Comparison of ENCODE assay signal across 8 cellular contexts in the genomic region with DNA sequence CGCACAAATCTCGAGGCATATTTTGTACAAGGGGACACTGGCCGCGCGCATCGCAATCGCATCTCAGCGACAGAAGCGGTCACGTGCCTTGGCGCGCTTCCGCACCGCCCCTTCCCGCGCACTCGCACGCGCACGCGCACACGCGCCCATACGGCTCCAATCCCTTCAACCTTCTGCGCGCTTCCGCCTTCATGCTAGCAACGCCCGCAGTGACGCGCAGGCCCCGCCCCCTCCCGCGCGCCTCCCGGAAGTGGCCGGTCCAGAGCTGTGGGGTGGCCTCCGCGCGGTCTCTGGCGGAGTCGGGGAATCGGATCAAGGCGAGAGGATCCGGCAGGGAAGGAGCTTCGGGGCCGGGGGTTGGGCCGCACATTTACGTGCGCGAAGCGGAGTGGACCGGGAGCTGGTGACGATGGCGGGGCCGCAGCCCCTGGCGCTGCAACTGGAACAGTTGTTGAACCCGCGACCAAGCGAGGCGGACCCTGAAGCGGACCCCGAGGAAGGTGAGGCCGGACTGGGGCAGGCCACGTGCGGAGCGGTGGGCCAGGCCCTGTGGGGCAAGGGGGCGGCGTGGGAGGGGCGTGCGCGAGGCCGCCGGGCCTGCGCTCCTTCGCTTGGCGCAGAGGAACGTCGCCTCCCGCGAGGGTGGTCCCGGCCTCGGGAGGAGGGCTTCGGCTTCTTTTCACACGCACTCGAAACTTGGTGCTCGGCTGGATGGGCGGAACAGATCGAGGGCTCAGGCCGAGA. TPM values are rescaled to one million over a fixed set of nuclear protein-coding genes. Genes with fewer than 3 reads are reported as not detected.
A peak's percentile ranks its signal among the peaks of the same experiment; 100 is the strongest.
DNase-seq lines count a peak whose midpoint lies in the region; ATAC-seq and TF ChIP-seq lines count a peak whose summit lies in the region.

AATF (plus strand) TSS at position 238 of the 744 bp plus-strand sequence; CDS start at position 410, 172 bp downstream.

- peaks cover 8% of the 10 kb centered on the region for H3F3A ChIP-seq in SK-N-SH (replicated peaks; ENCODE audit: insufficient read depth)

- H3K9me2 ChIP-seq in SK-N-SH = no peaks in the 10 kb centered on the region

- H3K9me3 ChIP-seq in SK-N-SH (no peaks in the 10 kb centered on the region), suprapubic skin (no peaks in the 10 kb centered on the region)

- no peak for TF ChIP-seq EP300 in SK-N-SH (IDR thresholded peaks at IDR 0.05; ENCODE audit: borderline replicate concordance in 1 of 2, low read depth in 1 of 2, low read length in 1 of 2)
- no peak for TF ChIP-seq EP300 in suprapubic skin (IDR thresholded peaks at IDR 0.05)

- ATAC-seq in HG02610 (IDR thresholded peaks at IDR 0.05; ENCODE audit: unreplicated experiment) = peak; percentile 92

- H3K27ac ChIP-seq in SK-N-SH (ENCODE audit: low read depth in 2 of 2, low read length in 1 of 2) (peak within 1 kb of the TSS; percentile 82), suprapubic skin (peak within 1 kb of the TSS; percentile 85)

- CTCF ChIA-PET in GM10248 (lab: Yijun Ruan, JAX) (interaction anchor here (0.9 to 1.5 kb wide), 4 partner anchors 11 to 346 kb away, joined by 3 to 5 read pairs (median 4); partner anchors contain the start of gene LHX1), SK-N-SH (lab: Yijun Ruan, JAX) (interaction anchor here (0.6 to 1.8 kb wide), 13 partner anchors 15 to 323 kb away, joined by 3 to 8 read pairs (median 3); no protein-coding TSS in a partner anchor)

- H3K27me3 ChIP-seq in SK-N-SH (ENCODE audit: insufficient read depth) = peaks cover 43% of the 10 kb centered on the region
- H3K27me3 ChIP-seq in suprapubic skin = peaks cover 37% of the 10 kb centered on the region

- peak within 1 kb of the TSS; percentile 86 for H3K9ac ChIP-seq in SK-N-SH

- peak within 1 kb of the TSS; percentile 70 to 91 for H3K4me3 ChIP-seq in SK-N-SH (ENCODE audit: low read depth in 2 of 2, low read length in 1 of 2)
- peak within 1 kb of the TSS; percentile 81 for H3K4me3 ChIP-seq in suprapubic skin

- H3K36me3 ChIP-seq in SK-N-SH (replicated peaks in 1 of 2; ENCODE audit: control insufficient read depth in 1 of 2, insufficient read depth in 2 of 2, low read length in 1 of 2) (peaks cover 29 to 33% of the 10 kb centered on the region in 2 experiments), suprapubic skin (peaks cover 21% of the 10 kb centered on the region)

- H3K4me2 ChIP-seq in SK-N-SH = peak within 1 kb of the TSS; percentile 94

- POLR2A ChIA-PET in GM10248 (lab: Yijun Ruan, JAX) = interaction anchor here (0.6 kb wide), 1 partner anchor 395 kb away, joined by 5 read pairs; no protein-coding TSS in a partner anchor
- POLR2A ChIA-PET in SK-N-SH (lab: Yijun Ruan, JAX) = interaction anchor here (0.6 kb wide), 1 partner anchor 148 kb away, joined by 3 read pairs; no protein-coding TSS in a partner anchor

- peaks cover 0 to 16% of the 10 kb centered on the region in 2 experiments; a peak in 2 of 4 replicates for H3K4me1 ChIP-seq in SK-N-SH (ENCODE audit: control insufficient read depth in 1 of 2, insufficient read depth in 2 of 2, low read depth in 1 of 2, low read length in 1 of 2)
- H3K4me1 ChIP-seq in suprapubic skin = peaks cover 25% of the 10 kb centered on the region

- peak within 1 kb of the TSS; percentile 98 for H2AFZ ChIP-seq in SK-N-SH (ENCODE audit: low read depth)

- peak; percentile 57 to 67 for TF ChIP-seq POLR2A in suprapubic skin (IDR thresholded peaks at IDR 0.05)

- DNase-seq in GM10248 (ENCODE audit: extremely low spot score) (peak; percentile 99), NCI-H1092 (lab: John Stamatoyannopoulos, UW) (peak; percentile 94), SK-N-SH (peak; percentile 99), germinal center (ENCODE audit: low spot score) (peak; percentile 98), occipital lobe (lab: John Stamatoyannopoulos, UW) (peak; percentile 90), suprapubic skin (ENCODE audit: low spot score in 2 of 2) (peak; percentile 97 to 98)
- peak; percentile 93 for DNase-seq in activated naive CD4-positive, alpha-beta T cell treated with anti-CD3 and anti-CD28 coated beads, Interleukin-2, amount 50 U/mL, for 16 hours

- TF ChIP-seq CTCF in GM10248 (IDR thresholded peaks at IDR 0.05; ENCODE audit: control extremely low read depth, extremely low read depth, low read depth, missing control alignments) (no peak), SK-N-SH (IDR thresholded peaks at IDR 0.05) (no peak), suprapubic skin (IDR thresholded peaks at IDR 0.05) (no peak)

- TF ChIP-seq RAD21 in SK-N-SH (IDR thresholded peaks at IDR 0.05; ENCODE audit: low read length) = no peak

- 1% methylated on average over 29 of the region's 90 CpGs for WGBS in SK-N-SH (ENCODE audit: low lambda C conversion rate)
- under 1% methylated on average over 21 of the region's 90 CpGs for WGBS in suprapubic skin

- peaks cover 32% of the 10 kb centered on the region for H3K79me2 ChIP-seq in SK-N-SH (ENCODE audit: insufficient read depth)

- H4K20me1 ChIP-seq in SK-N-SH (ENCODE audit: insufficient read depth) = peaks cover 13% of the 10 kb centered on the region

TF ChIP-seq in SK-N-SH, 30 proteins besides CTCF, POLR2A, EP300 and RAD21 (continues in another document):
- TF ChIP-seq ZBTB33 (IDR thresholded peaks at IDR 0.05; ENCODE audit: borderline replicate concordance, low read depth) (no peak), USF1 (IDR thresholded peaks at IDR 0.05; ENCODE audit: borderline replicate concordance, low read depth) (peak; percentile 97), TEAD4 (IDR thresholded peaks at IDR 0.05; ENCODE audit: borderline replicate concordance, insufficient read depth) (no peak), RCOR1 (IDR thresholded peaks at IDR 0.05; ENCODE audit: low read length) (no peak), GATA2 (CRISPR knock-in tag; IDR thresholded peaks at IDR 0.05) (0 out of 2 replicates have a peak, but pooled peaks have one; percentile 2), RXRA (IDR thresholded peaks at IDR 0.05; ENCODE audit: borderline replicate concordance, low read depth) (no peak), ELF1 (IDR thresholded peaks at IDR 0.05) (peak; percentile 99), SMC3 (IDR thresholded peaks at IDR 0.05; ENCODE audit: low read depth, low read length) (no peak), MXI1 (IDR thresholded peaks at IDR 0.05; ENCODE audit: low read depth, low read length) (peak; percentile 86), EZH2phosphoT487 (IDR thresholded peaks at IDR 0.05; ENCODE audit: borderline replicate concordance, low read depth) (no peak), MEF2A (IDR thresholded peaks at IDR 0.05; ENCODE audit: borderline replicate concordance, low read depth) (no peak), TAF1 (IDR thresholded peaks at IDR 0.05; ENCODE audit: borderline replicate concordance, low read depth, low read length) (peak; percentile 83), NRF1 (IDR thresholded peaks at IDR 0.05; ENCODE audit: low read depth, low read length) (peak; percentile 88), PBX3 (IDR thresholded peaks at IDR 0.05) (no peak), MAX (IDR thresholded peaks at IDR 0.05; ENCODE audit: low read depth) (peak; percentile 99), FOXM1 (IDR thresholded peaks at IDR 0.05; ENCODE audit: low read depth) (no peak)
- TF ChIP-seq, protein P1, sequence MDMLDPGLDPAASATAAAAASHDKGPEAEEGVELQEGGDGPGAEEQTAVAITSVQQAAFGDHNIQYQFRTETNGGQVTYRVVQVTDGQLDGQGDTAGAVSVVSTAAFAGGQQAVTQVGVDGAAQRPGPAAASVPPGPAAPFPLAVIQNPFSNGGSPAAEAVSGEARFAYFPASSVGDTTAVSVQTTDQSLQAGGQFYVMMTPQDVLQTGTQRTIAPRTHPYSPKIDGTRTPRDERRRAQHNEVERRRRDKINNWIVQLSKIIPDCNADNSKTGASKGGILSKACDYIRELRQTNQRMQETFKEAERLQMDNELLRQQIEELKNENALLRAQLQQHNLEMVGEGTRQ (IDR thresholded peaks at IDR 0.05; ENCODE audit: borderline replicate concordance, low read depth, low read length) = peak; percentile 76

RNA-seq across cellular contexts. Expression of gene AATF, which starts in this region (rescaled TPM):
- polyA plus RNA-seq in SK-N-SH (2012; rRNA removed) = 14.6 and 18.8 TPM in 2 replicates
- polyA plus RNA-seq in SK-N-SH (2012; cell fraction: cytosol; rRNA removed) = 18.7 and 22.1 TPM in 2 replicates
- polyA plus RNA-seq in SK-N-SH (2012; cell fraction: nucleus; rRNA removed) = 21.0 and 21.2 TPM in 2 replicates
- total RNA-seq in occipital lobe = 16.1 TPM
- total RNA-seq in suprapubic skin = 10 to 100 TPM; 32.5 to 38.2 (median 36.0) TPM

Comparison
In these comparisons a context has a peak if more than half of its experiments do, and no peak if none do; other contexts are left out.
1. Peak in every context shown above with its lines: DNase-seq, ATAC-seq, H3K4me3 ChIP-seq and H3K27ac ChIP-seq.